In the genomic region with DNA sequence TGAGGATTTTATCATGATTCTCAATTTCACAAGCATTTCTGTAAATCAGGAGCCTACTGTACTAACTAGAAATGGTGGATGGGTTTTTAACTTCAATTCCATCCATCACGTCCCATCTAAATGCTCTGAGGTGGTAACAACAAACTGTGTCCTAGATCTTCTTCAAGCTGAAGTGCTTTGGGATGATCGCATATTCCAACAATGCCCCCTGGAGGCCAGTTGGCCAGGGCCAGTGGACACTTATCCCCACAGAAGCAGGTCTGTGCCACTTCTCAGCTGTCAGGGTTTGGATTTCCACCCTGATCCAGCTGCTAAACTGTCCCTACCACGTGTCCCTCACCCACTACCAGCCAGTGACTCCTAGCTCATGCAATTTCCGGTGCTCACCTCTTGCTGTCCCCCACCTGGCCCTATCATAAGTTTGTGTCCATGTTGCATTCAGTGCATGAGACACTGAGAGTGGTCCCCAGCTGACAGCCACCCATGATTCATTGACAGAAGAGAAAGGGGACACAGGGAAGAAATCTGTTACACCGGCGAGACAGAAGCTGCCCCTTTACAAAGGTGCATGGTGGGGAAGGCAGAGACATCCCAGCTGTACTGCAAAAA, we compare ENCODE assay signal across 8 cellular contexts. TPM values are rescaled to one million over a fixed set of nuclear protein-coding genes. Genes with fewer than 3 reads are reported as not detected.
DNase-seq lines count a peak whose midpoint lies in the region; ATAC-seq and TF ChIP-seq lines count a peak whose summit lies in the region.
"Not testable (repeated sequence)": the region's sequence is repeated elsewhere in the genome, so short reads cannot be mapped to it uniquely, and the experiment has no call there.

No MANE protein-coding gene starts in this region.

- H3K9me3 Mint-ChIP-seq in activated CD4-positive, alpha-beta T cell treated with anti-CD3 and anti-CD28 coated beads for 36 hours (ENCODE audit: low read depth); endothelial cell (ENCODE audit: unreplicated experiment): not testable (repeated sequence)

- not testable (repeated sequence) for H3K56ac ChIP-seq in IMR-90 (ENCODE audit: extremely low read depth, insufficient read depth, low read length)

- H2BK15ac ChIP-seq in IMR-90 (ENCODE audit: low read depth, low read length): not testable (repeated sequence)

- not testable (repeated sequence) for H2AFZ ChIP-seq in IMR-90 (replicated peaks; ENCODE audit: low read length, poor library complexity)

- BruUV-seq in IMR-90 (replicated peaks; lab: Mats Ljungman, UMichigan): not testable (repeated sequence)

- not testable (repeated sequence) for H3K9me1 ChIP-seq in IMR-90 (ENCODE audit: insufficient read depth, low read length)

- not testable (repeated sequence) for H4K20me1 ChIP-seq in IMR-90 (ENCODE audit: insufficient read depth, low read length)

- not testable (repeated sequence) for H3K4me2 ChIP-seq in IMR-90 (ENCODE audit: low read depth, low read length)

- not testable (repeated sequence) for H4K8ac ChIP-seq in IMR-90 (ENCODE audit: low read depth in 2 of 2, low read length in 2 of 2)

- H3K4me1 ChIP-seq in IMR-90 (ENCODE audit: control insufficient read depth, insufficient read depth, low read length); transverse colon: not testable (repeated sequence)

- H3K4me3 Mint-ChIP-seq in activated CD4-positive, alpha-beta T cell treated with anti-CD3 and anti-CD28 coated beads for 36 hours; endothelial cell (ENCODE audit: unreplicated experiment): not testable (repeated sequence)

- not testable (repeated sequence) for H2BK120ac ChIP-seq in IMR-90 (ENCODE audit: low read depth, low read length)

- CTCF ChIA-PET in IMR-90 (lab: Yijun Ruan, JAX): interaction anchor here (0.8 kb wide), 1 partner anchor 9 kb away, joined by 3 read pairs; no protein-coding TSS in a partner anchor
- CTCF ChIA-PET in activated CD4-positive, alpha-beta T cell treated with anti-CD3 and anti-CD28 coated beads for 36 hours (lab: Charles Lee): not testable (repeated sequence)

- H3K14ac ChIP-seq in IMR-90 (replicated peaks; ENCODE audit: low read depth, low read length): not testable (repeated sequence)

- not testable (repeated sequence) for H2AK9ac ChIP-seq in IMR-90 (replicated peaks; ENCODE audit: low read depth, low read length, poor library complexity)

- intact Hi-C loops in IMR-90 (cut with micrococcal nuclease); activated CD4-positive, alpha-beta T cell treated with anti-CD3 and anti-CD28 coated beads for 36 hours (cut with DNase I, micrococcal nuclease); transverse colon (cut with DNase I; ENCODE audit: low total_unique reads): not testable (repeated sequence)

- TF ChIP-seq EP300 in transverse colon (IDR thresholded peaks at IDR 0.05; ENCODE audit: low read depth): not testable (repeated sequence)

- not testable (repeated sequence) for H3K79me1 ChIP-seq in IMR-90 (ENCODE audit: low read depth in 1 of 2, low read length in 2 of 2)

- H3K23ac ChIP-seq in IMR-90 (ENCODE audit: low read depth, low read length): not testable (repeated sequence)

- dilution Hi-C loops in IMR-90 (cut with HindIII; ENCODE audit: low sequenced_read_pairs, unreplicated experiment): not testable (repeated sequence)

- peak; percentile 56 for ATAC-seq in IMR-90 (ENCODE audit: low read depth)
- not testable (repeated sequence) for ATAC-seq in activated CD4-positive, alpha-beta T cell treated with anti-CD3 and anti-CD28 coated beads for 36 hours

- TF ChIP-seq CTCF in IMR-90 (conservative IDR thresholded peaks at IDR 0.05; ENCODE audit: low read depth, low read length): peak; percentile 41
- peak; percentile 55 for TF ChIP-seq CTCF in endothelial cell (IDR thresholded peaks at IDR 0.05; ENCODE audit: unreplicated experiment)
- peak in 3 of 5 experiments; percentile 24 to 34 (median 33) for TF ChIP-seq CTCF in transverse colon (IDR thresholded peaks at IDR 0.05)

- H2AK5ac ChIP-seq in IMR-90 (ENCODE audit: low read depth, low read length): not testable (repeated sequence)

- TF ChIP-seq RAD21 in IMR-90 (IDR thresholded peaks at IDR 0.05; ENCODE audit: low read length): peak; percentile 33; the same call in 1 of the 2 replicates

- WGBS in IMR-90 (ENCODE audit: extremely low coverage in 2 of 2, insufficient read length in 1 of 2), 2 experiments: no CpG with 5 or more reads among the region's 6 CpGs
- 53% methylated on average over 6 of the region's 6 CpGs; no CpG with 5 or more reads in 1 of the 2 donors for WGBS in transverse colon (ENCODE audit: low coverage in 1 of 2), 2 donors

- not testable (repeated sequence) for H3K4me3 ChIP-seq in IMR-90 (ENCODE audit: insufficient read depth, low read depth, low read length); transverse colon

- not testable (repeated sequence) for TF ChIP-seq POLR2A in IMR-90 (IDR thresholded peaks at IDR 0.05; ENCODE audit: low read depth, low read length); transverse colon (IDR thresholded peaks at IDR 0.05)

- not testable (repeated sequence) for H3K27ac Mint-ChIP-seq in activated CD4-positive, alpha-beta T cell treated with anti-CD3 and anti-CD28 coated beads for 36 hours; endothelial cell (ENCODE audit: unreplicated experiment)

- not testable (repeated sequence) for H3K4ac ChIP-seq in IMR-90 (ENCODE audit: low read depth, low read length)

- not testable (repeated sequence) for H3K36me3 ChIP-seq in IMR-90 (ENCODE audit: control insufficient read depth, insufficient read depth, low read length); transverse colon

- H3K27me3 Mint-ChIP-seq in activated CD4-positive, alpha-beta T cell treated with anti-CD3 and anti-CD28 coated beads for 36 hours; endothelial cell (ENCODE audit: unreplicated experiment): not testable (repeated sequence)

- not testable (repeated sequence) for H3K27ac ChIP-seq in IMR-90 (ENCODE audit: insufficient read depth, low read length); transverse colon

- not testable (repeated sequence) for H4K5ac ChIP-seq in IMR-90 (ENCODE audit: low read depth, low read length)

- H3K9ac ChIP-seq in IMR-90 (ENCODE audit: low read depth, low read length): not testable (repeated sequence)

- H3K36me3 Mint-ChIP-seq in activated CD4-positive, alpha-beta T cell treated with anti-CD3 and anti-CD28 coated beads for 36 hours (ENCODE audit: low read depth); endothelial cell (ENCODE audit: low read depth, unreplicated experiment): not testable (repeated sequence)

- peak; percentile 47 for DNase-seq in Caki2 (ENCODE audit: low read depth)
- peak; percentile 17 for DNase-seq in IMR-90
- peak; percentile 36 for DNase-seq in NCI-H748 treated with DMSO at 0.1 percent for 48 hours (lab: John Stamatoyannopoulos, UW)
- DNase-seq in activated CD4-positive, alpha-beta T cell treated with anti-CD3 and anti-CD28 coated beads for 36 hours: peak; percentile 31
- peak; percentile 81 for DNase-seq in endothelial cell (ENCODE audit: low spot score)
- DNase-seq in hypothalamus (lab: John Stamatoyannopoulos, UW): peak in 32 of 51 donors; percentile 1 to 76 (median 30)
- DNase-seq in nucleus accumbens (lab: John Stamatoyannopoulos, UW): peak in 33 of 56 donors; percentile 1 to 62 (median 18)
- peak; percentile 15 for DNase-seq in transverse colon

- in situ Hi-C loops in Caki2 (cut with HindIII; ENCODE audit: low pct_unique_long_range_greater_than_20kb, low sequenced_read_pairs); IMR-90 (cut with MboI; ENCODE audit: low sequenced_read_pairs); transverse colon (cut with MboI; ENCODE audit: low pct_ligation_motif_present in 1 of 4, low pct_unique_long_range_greater_than_20kb in 1 of 4, low sequenced_read_pairs in 3 of 4): not testable (repeated sequence)

- H3K18ac ChIP-seq in IMR-90 (ENCODE audit: low read depth, low read length): not testable (repeated sequence)

- H3K4me1 Mint-ChIP-seq in activated CD4-positive, alpha-beta T cell treated with anti-CD3 and anti-CD28 coated beads for 36 hours; endothelial cell (ENCODE audit: unreplicated experiment): not testable (repeated sequence)

- not testable (repeated sequence) for H3K27me3 ChIP-seq in IMR-90 (ENCODE audit: control insufficient read depth, insufficient read depth, low read length); transverse colon

- not testable (repeated sequence) for H4K91ac ChIP-seq in IMR-90 (ENCODE audit: insufficient read depth, low read depth, low read length)

- not testable (repeated sequence) for H3K9me3 ChIP-seq in IMR-90 (ENCODE audit: control insufficient read depth, insufficient read depth, low read length); transverse colon

- H2BK5ac ChIP-seq in IMR-90 (ENCODE audit: low read depth, low read length, poor library complexity, severe bottlenecking): not testable (repeated sequence)

- POLR2A ChIA-PET in IMR-90 (lab: Charles Lee; ENCODE audit: unreplicated experiment); activated CD4-positive, alpha-beta T cell treated with anti-CD3 and anti-CD28 coated beads for 36 hours (lab: Charles Lee): not testable (repeated sequence)

- not testable (repeated sequence) for H2BK20ac ChIP-seq in IMR-90 (ENCODE audit: low read depth, low read length)

TF ChIP-seq in IMR-90, 13 proteins besides CTCF, POLR2A, EP300 and RAD21:
- peak; percentile 22; the same call in 1 of the 2 replicates for TF ChIP-seq SMC3 (IDR thresholded peaks at IDR 0.05; ENCODE audit: low read depth, low read length)

RNA-seq across cellular contexts. Expression of a gene that starts 28.0 kb away (rescaled TPM):
- 7.5 and 12.9 TPM in 2 replicates for total RNA-seq in Caki2 (2014; rRNA removed; shearing (Covaris generic); ENCODE audit: low replicate concordance)
- total RNA-seq in IMR-90 (2012; rRNA removed) (18.5 and 26.7 TPM in 2 replicates), endothelial cell (ENCODE audit: unreplicated experiment) (34.9 TPM), transverse colon (10 to 100 TPM; 19.8 to 51.9 (median 25.9) TPM)
- 7.4 and 9.0 TPM in 2 replicates for polyA plus RNA-seq in IMR-90 (2012; rRNA removed)
- 1.8 and 2.3 TPM in 2 replicates for polyA plus RNA-seq in IMR-90 (2012; cell fraction: cytosol; rRNA removed)
- polyA plus RNA-seq in IMR-90 (2012; cell fraction: nucleus; rRNA removed; ENCODE audit: low replicate concordance): 3.9 and 16.1 TPM in 2 replicates
- 10 to 100 TPM; 26.5 to 27.4 TPM for total RNA-seq in activated CD4-positive, alpha-beta T cell treated with anti-CD3 and anti-CD28 coated beads for 36 hours

Comparison
In these comparisons a context has a peak if more than half of its experiments do, and no peak if none do; other contexts are left out.
1. DNase-seq: peak in every context shown above with its lines; median percentile 81 in endothelial cell; 47 in Caki2; 36 in NCI-H748 treated with DMSO at 0.1 percent for 48 hours; 31 in activated CD4-positive, alpha-beta T cell treated with anti-CD3 and anti-CD28 coated beads for 36 hours; 30 in hypothalamus; 18 in nucleus accumbens; 17 in IMR-90; 15 in transverse colon.